Comparison of ENCODE assay signal across 8 cellular contexts in genomic region chr1:25676488-25676887, GRCh38. TPM values are rescaled to one million over a fixed set of nuclear protein-coding genes. Genes with fewer than 3 reads are reported as not detected.
DNase-seq lines count a peak whose midpoint lies in the region; ATAC-seq and TF ChIP-seq lines count a peak whose summit lies in the region.

No MANE protein-coding gene starts in this region.

- peak overlapping the region in 4 of 8 donors; percentile 7 to 55 (median 32) for H3K27ac ChIP-seq in spleen

- H3K36me3 Mint-ChIP-seq in activated CD4-positive, alpha-beta T cell treated with anti-CD3 and anti-CD28 coated beads, Interleukin-2, amount 10 ng/mL, durations not matched to agents 7 days and 5 days (ENCODE audit: low read depth), result peaks cover 53% of the 10 kb centered on the region

- TF ChIP-seq CTCF in spleen (IDR thresholded peaks at IDR 0.05 in 8 of 11, conservative IDR thresholded peaks at IDR 0.05 in 3 of 11), result no peak

- H3K4me3 ChIP-seq in spleen, result peak overlapping the region in 1 of 8 donors; percentile 17

- 5 to 35% (median 12%) methylated on average over 3 of the region's 3 CpGs for WGBS in spleen, 5 donors

- peaks cover 8% of the 10 kb centered on the region for H3K9me3 Mint-ChIP-seq in activated CD4-positive, alpha-beta T cell treated with anti-CD3 and anti-CD28 coated beads, Interleukin-2, amount 10 ng/mL, durations not matched to agents 7 days and 5 days

- CTCF ChIA-PET in activated CD4-positive, alpha-beta T cell treated with anti-CD3 and anti-CD28 coated beads, Interleukin-2, amount 10 ng/mL, durations not matched to agents 7 days and 5 days (lab: Charles Lee), result interaction anchor here (0.6 to 2.1 kb wide), 12 partner anchors 9 to 142 kb away, joined by 3 to 7 read pairs (median 4); no protein-coding TSS in a partner anchor

- peak overlapping the region; percentile 45 for H3K4me3 Mint-ChIP-seq in activated CD4-positive, alpha-beta T cell treated with anti-CD3 and anti-CD28 coated beads, Interleukin-2, amount 10 ng/mL, durations not matched to agents 7 days and 5 days

- no peaks in the 10 kb centered on the region for H3K36me3 ChIP-seq in spleen

- peak overlapping the region; percentile 71 for H3K27ac Mint-ChIP-seq in activated CD4-positive, alpha-beta T cell treated with anti-CD3 and anti-CD28 coated beads, Interleukin-2, amount 10 ng/mL, durations not matched to agents 7 days and 5 days

- intact Hi-C loops in spleen (cut with DNase I; ENCODE audit: low total_unique reads), result no loop called here
- intact Hi-C loops in sciatic nerve (cut with DNase I), result no loop called here

- no peaks in the 10 kb centered on the region for H3K9me3 ChIP-seq in spleen

- POLR2A ChIA-PET in activated CD4-positive, alpha-beta T cell treated with anti-CD3 and anti-CD28 coated beads, Interleukin-2, amount 10 ng/mL, durations not matched to agents 7 days and 5 days (lab: Charles Lee), result interaction anchor here (0.6 to 0.8 kb wide), 3 partner anchors 34 to 58 kb away, joined by 3 to 5 read pairs (median 3); no protein-coding TSS in a partner anchor

- DNase-seq in activated CD4-positive, alpha-beta T cell treated with anti-CD3 and anti-CD28 coated beads, Interleukin-2, amount 10 ng/mL, durations not matched to agents 7 days and 5 days, result no peak
- DNase-seq in activated CD4-positive, alpha-beta T cell treated with anti-CD3 and anti-CD28 coated beads for 4 hours, result no peak
- peak; percentile 46 for DNase-seq in NCI-H128 (lab: John Stamatoyannopoulos, UW; ENCODE audit: unreplicated experiment)
- peak; percentile 80 for DNase-seq in astrocyte of the hippocampus (ENCODE audit: low read depth, low spot score)
- DNase-seq in spleen, result peak; percentile 58
- DNase-seq in 8988T, result no peak
- no peak for DNase-seq in retina
- no peak for DNase-seq in sciatic nerve (ENCODE audit: low spot score)

- TF ChIP-seq POLR2A in spleen (IDR thresholded peaks at IDR 0.05), result no peak

- H3K4me1 Mint-ChIP-seq in activated CD4-positive, alpha-beta T cell treated with anti-CD3 and anti-CD28 coated beads, Interleukin-2, amount 10 ng/mL, durations not matched to agents 7 days and 5 days, result peaks cover 76% of the 10 kb centered on the region

- H3K4me1 ChIP-seq in spleen, result peaks cover 15 to 59% (median 27%) of the 10 kb centered on the region in 6 donors

- no peak for ATAC-seq in sciatic nerve

- peaks cover 44% of the 10 kb centered on the region for H3K27me3 Mint-ChIP-seq in activated CD4-positive, alpha-beta T cell treated with anti-CD3 and anti-CD28 coated beads, Interleukin-2, amount 10 ng/mL, durations not matched to agents 7 days and 5 days

- H3K27me3 ChIP-seq in spleen (replicated peaks in 1 of 7), result no peaks in the 10 kb centered on the region

RNA-seq across cellular contexts. Expression of gene MAN1C1, which starts 59.9 kb away (rescaled TPM):
- total RNA-seq in activated CD4-positive, alpha-beta T cell treated with anti-CD3 and anti-CD28 coated beads, Interleukin-2, amount 10 ng/mL, durations not matched to agents 7 days and 5 days, result 10 to 100 TPM; 28.9 to 31.1 TPM
- total RNA-seq in spleen (10 to 100 TPM; 25.0 to 54.3 (median 47.2) TPM), sciatic nerve (29.4 TPM)
- polyA plus RNA-seq in spleen, result 1 to 10 TPM; 4.6 to 7.0 (median 6.9) TPM

Comparison
In these comparisons a context has a peak if more than half of its experiments do, and no peak if none do; other contexts are left out.
1. DNase-seq: peak in NCI-H128 (single experiment), astrocyte of the hippocampus (single experiment) and spleen (single experiment); none in activated CD4-positive, alpha-beta T cell treated with anti-CD3 and anti-CD28 coated beads, Interleukin-2, amount 10 ng/mL, durations not matched to agents 7 days and 5 days (single experiment), activated CD4-positive, alpha-beta T cell treated with anti-CD3 and anti-CD28 coated beads for 4 hours (0 of 2), 8988T (single experiment), retina (single experiment) and sciatic nerve (single experiment).